Comparison of ENCODE assay signal across 17 cellular contexts in genomic region chr2:160695402-160696060, GRCh38.
A peak's percentile ranks its signal among the peaks of the same experiment; 100 is the strongest.
DNase-seq lines count a peak whose midpoint lies in the region; ATAC-seq, FAIRE-seq and TF ChIP-seq lines count a peak whose summit lies in the region.
"Had no signal": no experiment of that assay in that cellular context is flagged by ENCODE, and none has a peak within 500 bp of the region (broad histone marks: within the 10 kb centered on the region; RNA-seq: fewer than 3 reads in every experiment).

No MANE protein-coding gene starts in this region.

- intact Hi-C loops in testis (cut with DNase I; ENCODE audit: low total_unique reads): no loop called here

- H3K9me2 ChIP-seq in Loucy (replicated peaks; ENCODE audit: low read depth, low read length): no peaks in the 10 kb centered on the region

- no peaks in the 10 kb centered on the region for H3K9me3 Mint-ChIP-seq in endodermal cell
- H3K9me3 Mint-ChIP-seq in effector memory CD8-positive, alpha-beta T cell: no peaks in the 10 kb centered on the region

- H3K9me3 ChIP-seq in Loucy (ENCODE audit: insufficient read depth, low read depth, low read length) (no peaks in the 10 kb centered on the region), keratinocyte (ENCODE audit: control insufficient read depth, low read depth, low read length) (no peaks in the 10 kb centered on the region), endodermal cell (ENCODE audit: control insufficient read depth, low read length) (no peaks in the 10 kb centered on the region), testis (no peaks in the 10 kb centered on the region)
- H3K9me3 ChIP-seq: ovary, SJSA1, stomach had no signal

- H3K27me3 ChIP-seq in Loucy (ENCODE audit: insufficient read depth, low read length, poor library complexity, severe bottlenecking): no peaks in the 10 kb centered on the region
- no peaks in the 10 kb centered on the region for H3K27me3 ChIP-seq in keratinocyte (ENCODE audit: control insufficient read depth, extremely low read depth, insufficient read depth, low read length)
- H3K27me3 ChIP-seq in endodermal cell (ENCODE audit: control insufficient read depth, insufficient read depth, low read length, poor library complexity, severe bottlenecking): no peaks in the 10 kb centered on the region
- H3K27me3 ChIP-seq in testis: no peaks in the 10 kb centered on the region
- H3K27me3 ChIP-seq: ovary, SJSA1, stomach had no signal

- peaks cover 19% of the 10 kb centered on the region for H3K4me1 ChIP-seq in Loucy (ENCODE audit: insufficient read depth, low read length, poor library complexity, severe bottlenecking)
- peaks cover 15% of the 10 kb centered on the region for H3K4me1 ChIP-seq in keratinocyte (ENCODE audit: control insufficient read depth, extremely low read depth, insufficient read depth, low read length)
- H3K4me1 ChIP-seq in endodermal cell (ENCODE audit: control insufficient read depth, insufficient read depth, low read length): no peaks in the 10 kb centered on the region
- H3K4me1 ChIP-seq in testis: no peaks in the 10 kb centered on the region
- H3K4me1 ChIP-seq: SJSA1, stomach had no signal

- H4K20me1 ChIP-seq in Loucy (ENCODE audit: insufficient read depth, low read length, poor library complexity, severe bottlenecking) (no peaks in the 10 kb centered on the region), keratinocyte (ENCODE audit: control insufficient read depth, extremely low read depth, insufficient read depth, low read length) (no peaks in the 10 kb centered on the region)

- no peak for TF ChIP-seq POLR2A in testis (IDR thresholded peaks at IDR 0.05)

- H3K4me3 ChIP-seq in Loucy (ENCODE audit: low read length, poor library complexity, severe bottlenecking) (no peak overlapping the region), keratinocyte (ENCODE audit: control insufficient read depth in 2 of 3, extremely low read depth in 1 of 3, insufficient read depth in 2 of 3, low read depth in 1 of 3, low read length in 3 of 3) (peak overlapping the region in 2 of 3 experiments; percentile 24 to 41), endodermal cell (ENCODE audit: low read length) (no peak overlapping the region), testis (no peak overlapping the region)
- H3K4me3 ChIP-seq: ovary, SJSA1, stomach had no signal

- 86 to 91% methylated on average over 3 of the region's 3 CpGs for WGBS in endodermal cell (ENCODE audit: insufficient coverage in 1 of 2, insufficient read length in 1 of 2), 2 experiments
- 85 to 86% methylated on average over 3 of the region's 3 CpGs for WGBS in testis, 2 donors

- H3K4me3 Mint-ChIP-seq in endodermal cell: no peak overlapping the region
- no peak overlapping the region for H3K4me3 Mint-ChIP-seq in effector memory CD8-positive, alpha-beta T cell
- H3K4me3 Mint-ChIP-seq: memory B cell had no signal

- no peaks in the 10 kb centered on the region for H3K9me1 ChIP-seq in keratinocyte (ENCODE audit: control insufficient read depth, extremely low read depth, insufficient read depth, low read length)

- H3F3A ChIP-seq in Loucy (ENCODE audit: low read depth): no peaks in the 10 kb centered on the region

- ATAC-seq in effector memory CD8-positive, alpha-beta T cell (replicated peaks): no peak
- ATAC-seq: HCT116 had no signal

- peak overlapping the region; percentile 48; the same call in 1 of the 2 replicates for H2AFZ ChIP-seq in Loucy (ENCODE audit: low read length)
- peak overlapping the region; percentile 50 for H2AFZ ChIP-seq in keratinocyte (ENCODE audit: control insufficient read depth, low read length)

- H3K9ac ChIP-seq in Loucy (ENCODE audit: low read depth, low read length, poor library complexity, severe bottlenecking): no peak overlapping the region
- no peak overlapping the region for H3K9ac ChIP-seq in keratinocyte (ENCODE audit: control insufficient read depth, extremely low read depth, insufficient read depth, low read length)
- no peak overlapping the region for H3K9ac ChIP-seq in endodermal cell (ENCODE audit: extremely low read depth, low read length, poor library complexity, severe bottlenecking)

- H3K79me2 ChIP-seq in Loucy (ENCODE audit: insufficient read depth, low read length): no peaks in the 10 kb centered on the region
- no peaks in the 10 kb centered on the region for H3K79me2 ChIP-seq in keratinocyte (ENCODE audit: control insufficient read depth, insufficient read depth, low read length)

- H3K4me2 ChIP-seq in Loucy (ENCODE audit: low read depth, low read length, poor library complexity, severe bottlenecking) (peak overlapping the region; percentile 43), keratinocyte (ENCODE audit: control insufficient read depth, extremely low read depth, insufficient read depth, low read depth, low read length) (peak overlapping the region; percentile 83)

- POLR2A ChIA-PET in RWPE1 (lab: Yijun Ruan, JAX; ENCODE audit: low non-redundant PET): no interaction called here

- no peaks in the 10 kb centered on the region for H3K36me3 Mint-ChIP-seq in endodermal cell (ENCODE audit: low read depth)
- no peaks in the 10 kb centered on the region for H3K36me3 Mint-ChIP-seq in effector memory CD8-positive, alpha-beta T cell (ENCODE audit: insufficient read depth)
- H3K36me3 Mint-ChIP-seq: memory B cell had no signal

- H3K27ac Mint-ChIP-seq in endodermal cell: no peak overlapping the region
- H3K27ac Mint-ChIP-seq in effector memory CD8-positive, alpha-beta T cell: no peak overlapping the region
- H3K27ac Mint-ChIP-seq: memory B cell had no signal

- H3K4me1 Mint-ChIP-seq in endodermal cell: no peaks in the 10 kb centered on the region
- H3K4me1 Mint-ChIP-seq in effector memory CD8-positive, alpha-beta T cell (ENCODE audit: low read depth in 2 of 2): no peaks in the 10 kb centered on the region
- H3K4me1 Mint-ChIP-seq: memory B cell had no signal

- H3K27me3 Mint-ChIP-seq in endodermal cell (ENCODE audit: insufficient read depth): no peaks in the 10 kb centered on the region
- peaks cover 0 to 11% of the 10 kb centered on the region in 2 donors for H3K27me3 Mint-ChIP-seq in effector memory CD8-positive, alpha-beta T cell

- DNase-seq in DMS 273 treated with DMSO at 0.1 percent for 48 hours (lab: John Stamatoyannopoulos, UW) (peak; percentile 49), RWPE1 (ENCODE audit: low spot score) (peak; percentile 75), keratinocyte (ENCODE audit: low read depth, low spot score) (peak; percentile 19), endodermal cell (no peak), testis (no peak)
- no peak for DNase-seq in activated naive CD4-positive, alpha-beta T cell (lab: John Stamatoyannopoulos, UW)
- no peak for DNase-seq in effector memory CD8-positive, alpha-beta T cell
- DNase-seq: activated CD8-positive, alpha-beta memory T cell treated with anti-CD3 and anti-CD28 coated beads, Interleukin-2, amount 50 U/mL, for 48 hours; GF-D8; KBM-7; NCI-H774; ovary; stomach had no signal

- H3K27ac ChIP-seq in RWPE1: no peak overlapping the region
- H3K27ac ChIP-seq in keratinocyte (ENCODE audit: control insufficient read depth, insufficient read depth, low read length): peak overlapping the region; percentile 23
- no peak overlapping the region for H3K27ac ChIP-seq in endodermal cell (ENCODE audit: low read depth, low read length)
- H3K27ac ChIP-seq in testis: no peak overlapping the region
- H3K27ac ChIP-seq: ovary, SJSA1, stomach had no signal

- dilution Hi-C loops in keratinocyte (cut with MboI; ENCODE audit: extremely low pct_ligation_motif_present, low sequenced_read_pairs): no loop called here

- TF ChIP-seq CTCF in Loucy (conservative IDR thresholded peaks at IDR 0.05; ENCODE audit: low read length): no peak
- no peak for TF ChIP-seq CTCF in RWPE1 (conservative IDR thresholded peaks at IDR 0.05; ENCODE audit: low read depth)
- TF ChIP-seq CTCF in keratinocyte (optimal IDR thresholded peaks at IDR 0.05 in 1 of 3, IDR thresholded peaks at IDR 0.05 in 1 of 3, conservative IDR thresholded peaks at IDR 0.05 in 1 of 3; ENCODE audit: extremely low read depth in 1 of 3, insufficient read depth in 2 of 3, low read length in 3 of 3): no peak
- no peak for TF ChIP-seq CTCF in endodermal cell (conservative IDR thresholded peaks at IDR 0.05)
- TF ChIP-seq CTCF in testis (IDR thresholded peaks at IDR 0.05): no peak

- peak; percentile 94 for FAIRE-seq in keratinocyte (lab: Jason Lieb, UNC)

- no peaks in the 10 kb centered on the region for H3K36me3 ChIP-seq in Loucy (ENCODE audit: insufficient read depth, low read length)
- H3K36me3 ChIP-seq in keratinocyte (ENCODE audit: control insufficient read depth in 2 of 2, extremely low read depth in 1 of 2, insufficient read depth in 2 of 2, low read length in 2 of 2): no peaks in the 10 kb centered on the region
- H3K36me3 ChIP-seq in endodermal cell (ENCODE audit: control insufficient read depth, insufficient read depth, low read length): no peaks in the 10 kb centered on the region
- no peaks in the 10 kb centered on the region for H3K36me3 ChIP-seq in testis (ENCODE audit: low read depth, missing control alignments)
- H3K36me3 ChIP-seq: ovary, SJSA1, stomach had no signal

- CTCF ChIA-PET in RWPE1 (lab: Yijun Ruan, JAX): interaction anchor here (0.8 kb wide), 1 partner anchor 46 kb away, joined by 3 read pairs; no protein-coding TSS in a partner anchor

Comparison
In these comparisons a context has a peak if more than half of its experiments do, and no peak if none do; other contexts are left out.
1. DNase-seq: peak in DMS 273 treated with DMSO at 0.1 percent for 48 hours (single experiment), RWPE1 (single experiment) and keratinocyte (single experiment); none in endodermal cell (single experiment), activated naive CD4-positive, alpha-beta T cell (0 of 4), testis (single experiment) and effector memory CD8-positive, alpha-beta T cell (0 of 3).
2. H3K4me3 ChIP-seq: peak in keratinocyte (2 of 3); none in Loucy (single experiment), endodermal cell (single experiment) and testis (0 of 2).